ENCODE assay signal across 1 cellular context in genomic region chr1:47388548-47389238, GRCh38.
TF ChIP-seq lines count a peak whose summit lies in the region.

No MANE protein-coding gene starts in this region.

TF ChIP-seq in H1, 55 proteins besides CTCF, POLR2A, EP300 and RAD21:
- TF ChIP-seq YY1 (IDR thresholded peaks at IDR 0.05; ENCODE audit: low read depth, low read length) (peak; percentile 39; the same call in 1 of the 2 replicates), BCL11A (IDR thresholded peaks at IDR 0.05; ENCODE audit: low read depth in 2 of 2, low read length in 2 of 2) (no peak), EGR1 (IDR thresholded peaks at IDR 0.05; ENCODE audit: borderline replicate concordance, low read depth, low read length) (no peak), SIN3A (conservative IDR thresholded peaks at IDR 0.05 in 1 of 2, IDR thresholded peaks at IDR 0.05 in 1 of 2; ENCODE audit: low read depth in 1 of 2, low read length in 2 of 2) (no peak), EZH2 (IDR thresholded peaks at IDR 0.05; ENCODE audit: low read depth, low read length, severe bottlenecking) (no peak), SIX5 (IDR thresholded peaks at IDR 0.05; ENCODE audit: low read depth, low read length) (no peak), GABPA (IDR thresholded peaks at IDR 0.05; ENCODE audit: borderline replicate concordance, insufficient read depth, low read length) (peak; percentile 35; the same call in 1 of the 2 replicates), CEBPB (IDR thresholded peaks at IDR 0.05; ENCODE audit: low read depth, low read length) (no peak), HDAC6 (IDR thresholded peaks at IDR 0.05; ENCODE audit: low read depth, low read length) (no peak), NRF1 (IDR thresholded peaks at IDR 0.05; ENCODE audit: low read depth, low read length) (no peak), ASH2L (IDR thresholded peaks at IDR 0.05; ENCODE audit: low read length) (no peak), NANOG (IDR thresholded peaks at IDR 0.05; ENCODE audit: insufficient read depth, low read depth, low read length, poor library complexity, severe bottlenecking) (no peak), TEAD4 (IDR thresholded peaks at IDR 0.05; ENCODE audit: low read depth, low read length) (no peak), TBP (IDR thresholded peaks at IDR 0.05; ENCODE audit: low read depth, low read length) (no peak), TCF12 (IDR thresholded peaks at IDR 0.05; ENCODE audit: low read depth, low read length) (0 out of 2 replicates have a peak, but pooled peaks have one; percentile 18), CHD1 (IDR thresholded peaks at IDR 0.05; ENCODE audit: low read depth, low read length) (no peak), SRF (IDR thresholded peaks at IDR 0.05; ENCODE audit: low read depth, low read length) (no peak)
